In genomic region chr15:89378699-89379422, GRCh38 we compare ENCODE assay signal across 9 cellular contexts. TPM values are rescaled to one million over a fixed set of nuclear protein-coding genes. Genes with fewer than 3 reads are reported as not detected.
DNase-seq lines count a peak whose midpoint lies in the region; ATAC-seq and TF ChIP-seq lines count a peak whose summit lies in the region.
"Had no signal": no experiment of that assay in that cellular context is flagged by ENCODE, and none has a peak within 500 bp of the region (broad histone marks: within the 10 kb centered on the region; RNA-seq: fewer than 3 reads in every experiment).

No MANE protein-coding gene starts in this region.

- H3K4me3 Mint-ChIP-seq in IgD-negative memory B cell, result peak overlapping the region; percentile 62 to 87 (median 79)
- H3K4me3 Mint-ChIP-seq in brain, result peak overlapping the region; percentile 62 to 89 (median 72)
- H3K4me3 Mint-ChIP-seq in stimulated activated naive B cell treated with anti-CD40 and anti-IgM and Interleukin-4, amounts not matched to agents 10 μg/mL and 1 μg/mL and 100 μg/mL, for 72 hours, result peak overlapping the region; percentile 69 to 79

- DNase-seq in left lobe of liver (ENCODE audit: low spot score) (no peak), NAMALWA (ENCODE audit: low spot score) (no peak)
- DNase-seq in stimulated activated naive B cell treated with anti-CD40 and anti-IgM and Interleukin-4, amounts not matched to agents 10 μg/mL and 1 μg/mL and 100 μg/mL, for 72 hours, result no peak
- DNase-seq: NCI-H1105 treated with DMSO at 0.1 percent for 48 hours had no signal

- H3K27ac Mint-ChIP-seq in IgD-negative memory B cell (no peak overlapping the region), brain (peak overlapping the region in 4 of 5 experiments; percentile 68 to 99 (median 95))
- peak overlapping the region; percentile 79 for H3K27ac Mint-ChIP-seq in stimulated activated naive B cell treated with anti-CD40 and anti-IgM and Interleukin-4, amounts not matched to agents 10 μg/mL and 1 μg/mL and 100 μg/mL, for 72 hours

- ATAC-seq in left lobe of liver, result peak; percentile 24
- peak; percentile 25 to 27 for ATAC-seq in stimulated activated naive B cell treated with anti-CD40 and anti-IgM and Interleukin-4, amounts not matched to agents 10 μg/mL and 1 μg/mL and 100 μg/mL, for 72 hours (replicated peaks)
- ATAC-seq in GM21515 (IDR thresholded peaks at IDR 0.05; ENCODE audit: unreplicated experiment), result no peak
- ATAC-seq in HG03025 (IDR thresholded peaks at IDR 0.05; ENCODE audit: low FRiP score, unreplicated experiment), result no peak
- no peak for ATAC-seq in GM21381 (IDR thresholded peaks at IDR 0.05; ENCODE audit: unreplicated experiment)

- H3K36me3 Mint-ChIP-seq in IgD-negative memory B cell, result peaks cover 1% of the 10 kb centered on the region
- peaks cover 31% of the 10 kb centered on the region for H3K36me3 Mint-ChIP-seq in brain
- H3K36me3 Mint-ChIP-seq in stimulated activated naive B cell treated with anti-CD40 and anti-IgM and Interleukin-4, amounts not matched to agents 10 μg/mL and 1 μg/mL and 100 μg/mL, for 72 hours, result peaks cover 0 to 2% of the 10 kb centered on the region in 2 donors

- H3K9me3 Mint-ChIP-seq in IgD-negative memory B cell (peaks cover 0 to 3% (median 0%) of the 10 kb centered on the region in 3 donors), brain (peaks cover 0 to 6% (median 0%) of the 10 kb centered on the region in 5 experiments)
- no peaks in the 10 kb centered on the region for H3K9me3 Mint-ChIP-seq in stimulated activated naive B cell treated with anti-CD40 and anti-IgM and Interleukin-4, amounts not matched to agents 10 μg/mL and 1 μg/mL and 100 μg/mL, for 72 hours

- peaks cover 0 to 3% (median 0%) of the 10 kb centered on the region in 3 donors for H3K4me1 Mint-ChIP-seq in IgD-negative memory B cell
- H3K4me1 Mint-ChIP-seq in brain, result peaks cover 93% of the 10 kb centered on the region
- H3K4me1 Mint-ChIP-seq in stimulated activated naive B cell treated with anti-CD40 and anti-IgM and Interleukin-4, amounts not matched to agents 10 μg/mL and 1 μg/mL and 100 μg/mL, for 72 hours, result peaks cover 1 to 17% of the 10 kb centered on the region in 2 donors

- peaks cover 55% of the 10 kb centered on the region for H3K27me3 Mint-ChIP-seq in IgD-negative memory B cell
- peaks cover 21% of the 10 kb centered on the region for H3K27me3 Mint-ChIP-seq in brain
- peaks cover 74 to 94% of the 10 kb centered on the region in 2 donors for H3K27me3 Mint-ChIP-seq in stimulated activated naive B cell treated with anti-CD40 and anti-IgM and Interleukin-4, amounts not matched to agents 10 μg/mL and 1 μg/mL and 100 μg/mL, for 72 hours

- TF ChIP-seq CTCF in brain (conservative IDR thresholded peaks at IDR 0.05), result no peak

RNA-seq across cellular contexts. Expression of gene POLG, which starts 44.2 kb away (rescaled TPM):
- 46.5 TPM for polyA plus RNA-seq in IgD-negative memory B cell
- 36.8 TPM for polyA plus RNA-seq in brain (ENCODE audit: insufficient read depth, low read depth, low replicate concordance)
- total RNA-seq in left lobe of liver, result 36.0 TPM

Comparison
In these comparisons a context has a peak if more than half of its experiments do, and no peak if none do; other contexts are left out.
1. H3K27ac Mint-ChIP-seq: peak in brain (4 of 5) and stimulated activated naive B cell treated with anti-CD40 and anti-IgM and Interleukin-4, amounts not matched to agents 10 μg/mL and 1 μg/mL and 100 μg/mL, for 72 hours (single experiment); none in IgD-negative memory B cell (0 of 3).
2. ATAC-seq: peak in left lobe of liver (single experiment) and stimulated activated naive B cell treated with anti-CD40 and anti-IgM and Interleukin-4, amounts not matched to agents 10 μg/mL and 1 μg/mL and 100 μg/mL, for 72 hours (2 of 2); none in GM21515 (single experiment), HG03025 (single experiment) and GM21381 (single experiment).
3. Peak in every context shown above with its lines, with median percentiles within 50 percentile points of each other: H3K4me3 Mint-ChIP-seq.